Comparison of ENCODE assay signal across 8 cellular contexts in the genomic region with DNA sequence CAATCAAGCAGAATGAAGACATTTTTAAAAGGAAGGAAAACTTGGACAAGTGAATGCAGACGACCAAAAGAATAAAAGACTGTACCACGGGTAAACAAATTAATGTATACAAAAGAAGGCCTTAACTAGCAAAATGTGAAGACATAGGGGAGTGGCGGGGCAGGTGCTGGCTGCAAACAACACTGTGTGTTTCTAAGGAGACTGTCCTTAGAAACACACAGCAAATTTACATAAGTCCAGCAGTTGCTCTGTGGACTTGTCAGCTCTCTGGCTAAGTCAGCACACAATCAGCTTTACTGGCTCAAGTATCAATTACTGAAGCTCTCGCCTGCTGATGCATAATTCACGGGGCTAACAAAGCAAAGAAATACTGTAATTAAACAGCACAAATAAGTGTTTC. TPM values are rescaled to one million over a fixed set of nuclear protein-coding genes. Genes with fewer than 3 reads are reported as not detected.
DNase-seq lines count a peak whose midpoint lies in the region; ATAC-seq and TF ChIP-seq lines count a peak whose summit lies in the region.
"Had no signal": no experiment of that assay in that cellular context is flagged by ENCODE, and none has a peak within 500 bp of the region (broad histone marks: within the 10 kb centered on the region; RNA-seq: fewer than 3 reads in every experiment).

No MANE protein-coding gene starts in this region.

- ATAC-seq in GM18867 (IDR thresholded peaks at IDR 0.05; ENCODE audit: unreplicated experiment) (no peak), omental fat pad (ENCODE audit: low FRiP score) (no peak)
- ATAC-seq: naive thymus-derived CD8-positive, alpha-beta T cell had no signal

- DNase-seq in NCI-H1105 treated with DMSO at 0.1 percent for 48 hours (lab: John Stamatoyannopoulos, UW) (peak; percentile 89), NCI-H526 (lab: John Stamatoyannopoulos, UW) (peak; percentile 80 to 82), fibroblast of the aortic adventitia (ENCODE audit: low read depth) (peak; percentile 22), retinal pigment epithelial cell (ENCODE audit: low read depth) (peak; percentile 56), OCI-M1 (lab: John Stamatoyannopoulos, UW) (no peak), omental fat pad (ENCODE audit: low spot score) (no peak)
- DNase-seq: naive thymus-derived CD8-positive, alpha-beta T cell had no signal

- TF ChIP-seq CTCF in fibroblast of the aortic adventitia (IDR thresholded peaks at IDR 0.05; ENCODE audit: insufficient read depth, low read length) (no peak), retinal pigment epithelial cell (conservative IDR thresholded peaks at IDR 0.05; ENCODE audit: low read depth, low read length) (no peak), omental fat pad (IDR thresholded peaks at IDR 0.05) (no peak)

- H3K4me3 ChIP-seq in fibroblast of the aortic adventitia (ENCODE audit: low read depth, low read length) (no peak overlapping the region), retinal pigment epithelial cell (ENCODE audit: low read length) (no peak overlapping the region)

RNA-seq across cellular contexts. Expression of a gene that starts 24.8 kb away (rescaled TPM):
- total RNA-seq in fibroblast of the aortic adventitia (ENCODE audit: low replicate concordance) = 11.4 and 32.4 TPM in 2 replicates
- 10 to 100 TPM; 24.5 to 50.3 (median 39.7) TPM for total RNA-seq in omental fat pad

Comparison
In these comparisons a context has a peak if more than half of its experiments do, and no peak if none do; other contexts are left out.
1. DNase-seq: peak in NCI-H1105 treated with DMSO at 0.1 percent for 48 hours (single experiment), NCI-H526 (2 of 2), fibroblast of the aortic adventitia (single experiment) and retinal pigment epithelial cell (single experiment); none in OCI-M1 (single experiment) and omental fat pad (single experiment).